7 cellular contexts compared by ENCODE assay signal in the genomic region with DNA sequence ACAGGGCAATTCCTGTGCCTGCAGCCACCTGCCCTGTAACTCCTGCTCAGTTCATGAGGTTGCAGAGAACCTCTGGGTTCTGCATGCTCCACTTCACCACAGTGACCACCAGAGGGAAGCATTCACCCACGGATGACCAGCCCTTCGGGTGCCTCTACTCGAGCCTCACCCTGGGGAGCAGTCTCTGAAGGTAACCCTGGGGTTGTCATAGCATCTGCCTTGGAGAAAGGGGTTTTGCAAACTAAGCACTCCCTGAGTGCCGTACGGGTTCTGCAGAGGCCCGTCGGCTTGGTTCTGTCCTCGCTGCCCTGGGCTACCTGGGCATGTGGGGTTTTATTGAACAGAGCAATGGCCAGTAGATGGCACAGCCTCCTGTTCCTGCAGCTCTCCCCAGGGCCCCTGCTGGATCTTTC. TPM values are rescaled to one million over a fixed set of nuclear protein-coding genes. Genes with fewer than 3 reads are reported as not detected.
A peak's percentile ranks its signal among the peaks of the same experiment; 100 is the strongest.
DNase-seq lines count a peak whose midpoint lies in the region; ATAC-seq, FAIRE-seq and TF ChIP-seq lines count a peak whose summit lies in the region.

No MANE protein-coding gene starts in this region.

- H2BK5ac ChIP-seq in mesenchymal stem cell (ENCODE audit: low read depth, low read length, poor library complexity, severe bottlenecking) = no peak overlapping the region

- no peak overlapping the region for H3K18ac ChIP-seq in mesenchymal stem cell (ENCODE audit: low read depth in 1 of 2, low read length in 2 of 2)

- WGBS in mesenchymal stem cell = 42% methylated on average over 8 of the region's 8 CpGs

- H3K4me3 ChIP-seq in mesenchymal stem cell (ENCODE audit: insufficient read depth in 1 of 2, low read depth in 1 of 2, low read length in 2 of 2) = no peak overlapping the region

- no peak overlapping the region for H2BK12ac ChIP-seq in mesenchymal stem cell (ENCODE audit: low read length in 2 of 2)

- ATAC-seq in HG02885 (IDR thresholded peaks at IDR 0.05; ENCODE audit: poor library complexity, unreplicated experiment) = peak; percentile 89

- H3K27ac ChIP-seq in mesenchymal stem cell (ENCODE audit: low read length, poor library complexity, severe bottlenecking) = no peak overlapping the region

- H2AFZ ChIP-seq in mesenchymal stem cell (ENCODE audit: low read depth, low read length) = no peak overlapping the region

- H3K4ac ChIP-seq in mesenchymal stem cell (ENCODE audit: low read depth in 1 of 2, low read length in 2 of 2) = no peak overlapping the region

- no peak overlapping the region for H3K14ac ChIP-seq in mesenchymal stem cell (ENCODE audit: low read length in 2 of 2)

- DNase-seq in GM12892 (ENCODE audit: insufficient read length) (no peak), NCI-H460 (ENCODE audit: extremely low read depth, low read depth) (peak; percentile 27), ecto neural progenitor cell (ENCODE audit: low spot score) (peak; percentile 79), mesenchymal stem cell (peak; percentile 18)
- peak; percentile 67 for DNase-seq in activated CD4-positive, alpha-beta T cell treated with anti-CD3 and anti-CD28 coated beads, Interleukin-2, amount 50 U/mL, for 1 hour
- peak; percentile 3 to 33 for DNase-seq in stimulated activated CD8-positive, alpha-beta memory T cell treated with anti-CD3 and anti-CD28 coated beads, Interleukin-4, amount 100 ng/mL, for 4 hours (ENCODE audit: low read depth in 2 of 2, low spot score in 1 of 2)

- no peaks in the 10 kb centered on the region for H3K9me3 ChIP-seq in mesenchymal stem cell (ENCODE audit: control insufficient read depth, low read length)

- H3K9ac ChIP-seq in mesenchymal stem cell (ENCODE audit: low read length) = no peak overlapping the region

- H2BK120ac ChIP-seq in mesenchymal stem cell (ENCODE audit: low read depth, low read length) = no peak overlapping the region

- H2BK15ac ChIP-seq in mesenchymal stem cell (ENCODE audit: low read depth, poor library complexity, severe bottlenecking) = no peak overlapping the region

- H3K23ac ChIP-seq in mesenchymal stem cell (ENCODE audit: low read length in 2 of 2) = no peak overlapping the region

- no peaks in the 10 kb centered on the region for H3K4me1 ChIP-seq in mesenchymal stem cell (ENCODE audit: control insufficient read depth, insufficient read depth, low read depth, low read length)

- H3K79me1 ChIP-seq in mesenchymal stem cell (replicated peaks; ENCODE audit: low read length, poor library complexity, severe bottlenecking) = no peaks in the 10 kb centered on the region

- no peak overlapping the region for H4K91ac ChIP-seq in mesenchymal stem cell (ENCODE audit: low read length)

- H3K36me3 ChIP-seq in mesenchymal stem cell (ENCODE audit: control insufficient read depth in 1 of 2, insufficient read depth in 2 of 2, low read depth in 1 of 2, low read length in 2 of 2) = no peaks in the 10 kb centered on the region

- H4K8ac ChIP-seq in mesenchymal stem cell (ENCODE audit: low read length) = no peak overlapping the region

- H3K27me3 ChIP-seq in mesenchymal stem cell (ENCODE audit: control insufficient read depth in 1 of 2, insufficient read depth in 1 of 2, low read length in 2 of 2) = peaks cover 19 to 47% of the 10 kb centered on the region in 2 experiments

- H3K4me2 ChIP-seq in mesenchymal stem cell (ENCODE audit: low read length, poor library complexity, severe bottlenecking) = no peak overlapping the region

- H2AK5ac ChIP-seq in mesenchymal stem cell (ENCODE audit: low read length, severe bottlenecking) = no peak overlapping the region

- FAIRE-seq in GM12892 (lab: Jason Lieb, UNC) = peak; percentile 66

- TF ChIP-seq POLR2A in GM12892 (IDR thresholded peaks at IDR 0.05; ENCODE audit: low read depth, low read length) = no peak

RNA-seq across cellular contexts. Expression of a gene that starts 10.2 kb away (rescaled TPM):
- not detected for polyA plus RNA-seq in GM12892 (2012; ENCODE audit: missing spikeins)
- total RNA-seq in NCI-H460 (2014; rRNA removed; shearing (Covaris generic)) = not detected in 2 replicates
- polyA plus RNA-seq in NCI-H460 (2014; cell fraction: nucleus; rRNA removed) = not detected in 2 replicates
- polyA plus RNA-seq in mesenchymal stem cell (2013, experiment 1 of 2) = not detected
- polyA plus RNA-seq in mesenchymal stem cell (2013, experiment 2 of 2) = not detected
